Comparison of ENCODE assay signal across 16 cellular contexts in genomic region chr9:134709512-134710270, GRCh38.
A peak's percentile ranks its signal among the peaks of the same experiment; 100 is the strongest.
DNase-seq lines count a peak whose midpoint lies in the region; ATAC-seq and TF ChIP-seq lines count a peak whose summit lies in the region.
"Had no signal": no experiment of that assay in that cellular context is flagged by ENCODE, and none has a peak within 500 bp of the region (broad histone marks: within the 10 kb centered on the region; RNA-seq: fewer than 3 reads in every experiment).

No MANE protein-coding gene starts in this region.

- H3K9me3 ChIP-seq in aorta (ENCODE audit: control insufficient read depth, low read length): no peaks in the 10 kb centered on the region

- no peak overlapping the region for H3K4me3 Mint-ChIP-seq in nephron

- DNase-seq in Right ventricle myocardium inferior (ENCODE audit: missing footprints): peak; percentile 67
- DNase-seq in cardiac septum (ENCODE audit: low spot score): no peak
- peak; percentile 74 for DNase-seq in fibroblast of the aortic adventitia (ENCODE audit: low read depth)
- DNase-seq in aorta: peak in 1 of 2 donors; percentile 76
- DNase-seq in NCI-H2029 treated with DMSO at 0.1 percent for 48 hours (lab: John Stamatoyannopoulos, UW): no peak
- no peak for DNase-seq in activated CD4-positive, alpha-beta T cell treated with anti-CD3 and anti-CD28 coated beads, Interleukin-2, amount 50 U/mL, for 4 hours
- DNase-seq: 8988T; activated CD4-positive, alpha-beta T cell treated with anti-CD3 and anti-CD28 coated beads for 48 hours; activated effector memory CD4-positive, alpha-beta T cell treated with Interleukin-2 at 50 U/mL for 16 hours; central memory CD4-positive, alpha-beta T cell; islet precursor cell; NCI-H2107; small intestine had no signal

- H3K4me1 Mint-ChIP-seq in nephron: peaks cover 28% of the 10 kb centered on the region

- no peaks in the 10 kb centered on the region for H3K36me3 ChIP-seq in aorta (ENCODE audit: control insufficient read depth in 1 of 2, insufficient read depth in 2 of 2, low read length in 1 of 2)

- intact Hi-C loops in Right ventricle myocardium inferior (cut with DNase I): no loop called here
- intact Hi-C loops in cardiac septum (cut with DNase I): no loop called here
- intact Hi-C loops in aorta (cut with DNase I): no loop called here

- no peaks in the 10 kb centered on the region for H3K4me1 ChIP-seq in aorta (ENCODE audit: control insufficient read depth in 1 of 2, insufficient read depth in 2 of 2, low read length in 2 of 2)

- WGBS in aorta, 2 donors: 46 to 52% methylated on average over 28 to 29 of the region's 29 CpGs

- H3K9me3 Mint-ChIP-seq in nephron: peaks cover 7% of the 10 kb centered on the region

- ATAC-seq in Right ventricle myocardium inferior (peak; percentile 29), aorta (ENCODE audit: low FRiP score) (peak; percentile 78)
- no peak for ATAC-seq in activated CD4-positive, CD25-positive, alpha-beta regulatory T cell treated with anti-CD3 and anti-CD28 coated beads, Interleukin-2, amount 50 U/mL, for 24 hours
- ATAC-seq: K562 had no signal

- no peaks in the 10 kb centered on the region for H3K27me3 ChIP-seq in aorta (ENCODE audit: control insufficient read depth in 1 of 2, insufficient read depth in 2 of 2, low read length in 1 of 2)

- peak overlapping the region in 2 of 3 experiments; percentile 73 to 95 for H3K27ac Mint-ChIP-seq in nephron

- H3K27me3 Mint-ChIP-seq in nephron (ENCODE audit: low read depth): peaks cover under 1% of the 10 kb centered on the region

- H3K36me3 Mint-ChIP-seq in nephron (ENCODE audit: low read depth): peaks cover 21% of the 10 kb centered on the region

- H3K27ac ChIP-seq in aorta (ENCODE audit: low read depth in 1 of 2, low read length in 2 of 2): no peak overlapping the region

- no peak overlapping the region for H3K4me3 ChIP-seq in fibroblast of the aortic adventitia (ENCODE audit: low read depth, low read length)
- no peak overlapping the region for H3K4me3 ChIP-seq in aorta (ENCODE audit: low read length in 2 of 2)
- H3K4me3 ChIP-seq: K562 had no signal

- TF ChIP-seq CTCF in fibroblast of the aortic adventitia (IDR thresholded peaks at IDR 0.05; ENCODE audit: insufficient read depth, low read length): no peak
- TF ChIP-seq CTCF in nephron (IDR thresholded peaks at IDR 0.05; ENCODE audit: unreplicated experiment in 3 of 3): no peak

Comparison
In these comparisons a context has a peak if more than half of its experiments do, and no peak if none do; other contexts are left out.
1. DNase-seq: peak in Right ventricle myocardium inferior (single experiment) and fibroblast of the aortic adventitia (single experiment); none in cardiac septum (single experiment), NCI-H2029 treated with DMSO at 0.1 percent for 48 hours (single experiment) and activated CD4-positive, alpha-beta T cell treated with anti-CD3 and anti-CD28 coated beads, Interleukin-2, amount 50 U/mL, for 4 hours (0 of 2).
2. ATAC-seq: peak in Right ventricle myocardium inferior (single experiment) and aorta (single experiment); none in activated CD4-positive, CD25-positive, alpha-beta regulatory T cell treated with anti-CD3 and anti-CD28 coated beads, Interleukin-2, amount 50 U/mL, for 24 hours (0 of 2).